ENCODE assay signal across 9 cellular contexts in the genomic region with DNA sequence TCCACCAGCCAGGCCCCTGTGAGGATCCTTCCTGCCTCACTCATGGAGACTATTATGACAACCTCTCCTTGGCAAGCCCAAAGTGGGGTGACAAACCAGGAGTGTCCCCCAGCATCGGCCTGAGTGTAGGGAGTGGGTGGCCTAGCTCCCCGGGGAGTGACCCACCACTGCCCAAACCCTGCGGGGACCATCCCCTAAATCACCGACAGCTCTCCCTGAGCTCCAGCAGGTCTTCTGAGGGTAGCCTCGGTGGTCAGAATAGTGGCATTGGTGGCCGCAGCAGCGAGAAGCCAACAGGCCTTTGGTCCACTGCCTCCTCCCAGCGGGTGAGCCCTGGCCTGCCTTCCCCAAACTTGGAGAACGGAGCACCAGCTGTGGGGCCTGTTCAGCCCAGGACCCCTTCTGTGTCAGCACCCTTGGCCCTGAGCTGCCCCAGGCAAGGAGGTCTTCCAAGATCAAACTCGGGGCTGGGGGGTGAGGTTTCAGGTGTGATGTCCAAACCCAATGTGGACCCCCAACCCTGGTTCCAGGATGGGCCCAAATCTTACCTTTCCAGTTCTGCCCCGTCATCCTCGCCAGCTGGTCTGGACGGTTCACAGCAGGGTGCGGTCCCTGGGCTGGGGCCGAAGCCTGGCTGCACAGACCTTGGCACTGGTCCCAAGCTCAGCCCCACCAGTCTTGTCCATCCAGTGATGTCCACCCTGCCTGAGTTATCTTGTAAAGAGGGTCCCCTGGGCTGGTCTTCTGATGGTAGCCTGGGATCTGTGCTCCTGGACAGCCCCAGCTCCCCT. TPM values are rescaled to one million over a fixed set of nuclear protein-coding genes. Genes with fewer than 3 reads are reported as not detected.
DNase-seq lines count a peak whose midpoint lies in the region; ATAC-seq and TF ChIP-seq lines count a peak whose summit lies in the region.
"Had no signal": no experiment of that assay in that cellular context is flagged by ENCODE, and none has a peak within 500 bp of the region (broad histone marks: within the 10 kb centered on the region; RNA-seq: fewer than 3 reads in every experiment).

No MANE protein-coding gene starts in this region.

- TF ChIP-seq POLR2A in testis (IDR thresholded peaks at IDR 0.05), result no peak

- DNase-seq in dermis blood vessel endothelial cell (peak; percentile 37), nephron progenitor cell (no peak), testis (no peak), NCI-H1694 treated with DMSO at 0.1 percent for 48 hours (lab: John Stamatoyannopoulos, UW) (no peak)
- no peak for DNase-seq in activated CD4-positive, CD25-positive, alpha-beta regulatory T cell (lab: John Stamatoyannopoulos, UW)

- peaks cover 6% of the 10 kb centered on the region for H3K27me3 Mint-ChIP-seq in nephron progenitor cell (ENCODE audit: low read depth, poor library complexity)

- H3K4me1 Mint-ChIP-seq in nephron progenitor cell, result peaks cover 52% of the 10 kb centered on the region

- 73 to 75% methylated on average over 11 to 15 of the region's 15 CpGs for WGBS in testis, 2 donors

- H3K9me3 ChIP-seq in HUES6 (ENCODE audit: control insufficient read depth, insufficient read depth, low read depth, low read length) (peaks cover 17% of the 10 kb centered on the region), testis (no peaks in the 10 kb centered on the region)
- H3K9me3 ChIP-seq: SJSA1 had no signal

- H3K9ac ChIP-seq in HUES6 (ENCODE audit: low read length), result no peak overlapping the region

- H3K4me3 ChIP-seq in GM08714 (ENCODE audit: low read length) (peak overlapping the region; percentile 83; the same call in 1 of the 2 replicates), HUES6 (ENCODE audit: low read depth, low read length) (peak overlapping the region; percentile 35), testis (peak overlapping the region in 1 of 2 donors; percentile 66)

- H3K4me1 ChIP-seq in HUES6 (ENCODE audit: control insufficient read depth, insufficient read depth, low read length), result peaks cover 23% of the 10 kb centered on the region
- peaks cover 23% of the 10 kb centered on the region for H3K4me1 ChIP-seq in testis

- H3K36me3 ChIP-seq in HUES6 (ENCODE audit: control insufficient read depth, insufficient read depth, low read length) (peaks cover 4% of the 10 kb centered on the region; the same call in 1 of the 2 replicates), testis (ENCODE audit: low read depth, missing control alignments) (no peaks in the 10 kb centered on the region)

- no peak overlapping the region for H3K27ac Mint-ChIP-seq in nephron progenitor cell

- H3K9me3 Mint-ChIP-seq in nephron progenitor cell, result peaks cover 12% of the 10 kb centered on the region

- no peak for ATAC-seq in HG02973 (IDR thresholded peaks at IDR 0.05; ENCODE audit: unreplicated experiment)

- H3K27me3 ChIP-seq in HUES6 (ENCODE audit: control insufficient read depth, insufficient read depth, low read length), result no peaks in the 10 kb centered on the region
- H3K27me3 ChIP-seq in testis, result no peaks in the 10 kb centered on the region
- H3K27me3 ChIP-seq: SJSA1 had no signal

- H3K4me3 Mint-ChIP-seq in nephron progenitor cell, result peak overlapping the region; percentile 91

- intact Hi-C loops in testis (cut with DNase I; ENCODE audit: low total_unique reads), result loop anchor here (10.0 kb wide), 1 partner anchor 81 kb away; no protein-coding TSS in a partner anchor

- no peak for TF ChIP-seq CTCF in nephron progenitor cell (IDR thresholded peaks at IDR 0.05)
- no peak for TF ChIP-seq CTCF in testis (IDR thresholded peaks at IDR 0.05)

- H3K27ac ChIP-seq in HUES6 (ENCODE audit: low read depth, low read length), result no peak overlapping the region
- peak overlapping the region in 1 of 2 donors; percentile 90 for H3K27ac ChIP-seq in testis
- H3K27ac ChIP-seq: SJSA1 had no signal

- H3K36me3 Mint-ChIP-seq in nephron progenitor cell (ENCODE audit: low read depth), result peaks cover 5% of the 10 kb centered on the region

RNA-seq across cellular contexts. Expression of gene LIMD1, which starts 1.0 kb away (rescaled TPM):
- 18.7 and 28.0 TPM in 2 replicates for total RNA-seq in dermis blood vessel endothelial cell
- 10 to 100 TPM; 22.9 to 38.4 TPM for total RNA-seq in testis
- 9.7 TPM for polyA plus RNA-seq in testis (ENCODE audit: insufficient read depth, low read depth, low replicate concordance)
